ENCODE assay signal across 1 cellular context in genomic region chr13:79722885-79723445, GRCh38.
TF ChIP-seq lines count a peak whose summit lies in the region.

No MANE protein-coding gene starts in this region.

TF ChIP-seq in H1, 55 proteins besides CTCF, POLR2A, EP300 and RAD21 (continued from another document):
- TF ChIP-seq, protein P1, sequence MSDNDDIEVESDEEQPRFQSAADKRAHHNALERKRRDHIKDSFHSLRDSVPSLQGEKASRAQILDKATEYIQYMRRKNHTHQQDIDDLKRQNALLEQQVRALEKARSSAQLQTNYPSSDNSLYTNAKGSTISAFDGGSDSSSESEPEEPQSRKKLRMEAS (IDR thresholded peaks at IDR 0.05), result no peak
- no peak for TF ChIP-seq SP1 (IDR thresholded peaks at IDR 0.05; ENCODE audit: low read depth, low read length)
- TF ChIP-seq ASH2L (IDR thresholded peaks at IDR 0.05; ENCODE audit: low read length), result no peak
- no peak for TF ChIP-seq CEBPB (IDR thresholded peaks at IDR 0.05; ENCODE audit: low read depth, low read length)
- no peak for TF ChIP-seq CHD2 (IDR thresholded peaks at IDR 0.05; ENCODE audit: low read length)
- TF ChIP-seq JUND (IDR thresholded peaks at IDR 0.05; ENCODE audit: low read length), result no peak
- TF ChIP-seq TEAD4 (IDR thresholded peaks at IDR 0.05; ENCODE audit: low read depth, low read length), result no peak
- TF ChIP-seq MAFK (IDR thresholded peaks at IDR 0.05; ENCODE audit: low read depth, low read length), result no peak
- no peak for TF ChIP-seq ATF3 (IDR thresholded peaks at IDR 0.05; ENCODE audit: insufficient read depth, low read depth, low read length)
- no peak for TF ChIP-seq POU5F1 (IDR thresholded peaks at IDR 0.05; ENCODE audit: low read depth, low read length)
- no peak for TF ChIP-seq HDAC6 (IDR thresholded peaks at IDR 0.05; ENCODE audit: low read depth, low read length)
- no peak for TF ChIP-seq RBBP5 (IDR thresholded peaks at IDR 0.05; ENCODE audit: borderline replicate concordance, low read depth, low read length)
- no peak for TF ChIP-seq NRF1 (IDR thresholded peaks at IDR 0.05; ENCODE audit: low read depth, low read length)
- TF ChIP-seq FOSL1 (IDR thresholded peaks at IDR 0.05; ENCODE audit: insufficient read depth, low read depth, low read length), result no peak
